ENCODE assay signal across 21 cellular contexts in genomic region chr7:27213150-27213903, GRCh38. TPM values are rescaled to one million over a fixed set of nuclear protein-coding genes. Genes with fewer than 3 reads are reported as not detected.
A peak's percentile ranks its signal among the peaks of the same experiment; 100 is the strongest.
DNase-seq lines count a peak whose midpoint lies in the region; ATAC-seq and TF ChIP-seq lines count a peak whose summit lies in the region.
"Had no signal": no experiment of that assay in that cellular context is flagged by ENCODE, and none has a peak within 500 bp of the region (broad histone marks: within the 10 kb centered on the region; RNA-seq: fewer than 3 reads in every experiment).

No MANE protein-coding gene starts in this region.

- no peak overlapping the region for H3K27ac Mint-ChIP-seq in stimulated activated naive CD8-positive, alpha-beta T cell treated with anti-CD3 and anti-CD28 coated beads, Interleukin-15, amount 100 ng/mL, for 72 hours
- no peak overlapping the region for H3K27ac Mint-ChIP-seq in chondrocyte (ENCODE audit: unreplicated experiment)
- H3K27ac Mint-ChIP-seq: activated CD4-positive, alpha-beta T cell treated with anti-CD3 and anti-CD28 coated beads, Interleukin-2, amount 10 ng/mL, durations not matched to agents 7 days and 5 days; activated naive CD4-positive, alpha-beta T cell treated with anti-CD3 and anti-CD28 coated beads, Interleukin-2, amount 50 U/mL, for 72 hours; brain had no signal

- no peaks in the 10 kb centered on the region for H3K79me1 ChIP-seq in mesendoderm (ENCODE audit: low read length)

- no peak for TF ChIP-seq POLR2A in vagina (IDR thresholded peaks at IDR 0.05)

- H3K23ac ChIP-seq in mesendoderm (ENCODE audit: low read length) = peak overlapping the region; percentile 89

- H3K4me3 ChIP-seq in mesendoderm (ENCODE audit: low read length) (no peak overlapping the region), vagina (peak overlapping the region in 1 of 2 donors; percentile 12), colonic mucosa (no peak overlapping the region)

- no peaks in the 10 kb centered on the region for H3K79me2 ChIP-seq in mesendoderm (ENCODE audit: control insufficient read depth, insufficient read depth, low read length)

- H2BK15ac ChIP-seq in mesendoderm (replicated peaks; ENCODE audit: low read depth) = no peak overlapping the region

- no peak overlapping the region for H4K5ac ChIP-seq in mesendoderm (ENCODE audit: low read length)

- H3K4me2 ChIP-seq in mesendoderm (ENCODE audit: low read length) = peak overlapping the region; percentile 54

- H4K8ac ChIP-seq in mesendoderm (ENCODE audit: low read depth, low read length) = no peak overlapping the region

- no peak overlapping the region for H3K27ac ChIP-seq in mesendoderm (ENCODE audit: low read depth, low read length)
- peak overlapping the region; percentile 76 for H3K27ac ChIP-seq in vagina
- H3K27ac ChIP-seq in colonic mucosa = no peak overlapping the region
- H3K27ac ChIP-seq: transverse colon had no signal

- no peak for DNase-seq in stimulated activated naive CD8-positive, alpha-beta T cell treated with anti-CD3 and anti-CD28 coated beads, Interleukin-15, amount 100 ng/mL, for 72 hours
- no peak for DNase-seq in stimulated activated naive CD8-positive, alpha-beta T cell treated with anti-CD3 and anti-CD28 coated beads, Interleukin-15, Interleukin-2, amounts not matched to agents 100 U/mL and 50 U/mL, for 24 hours
- DNase-seq in chondrocyte (ENCODE audit: low spot score) = no peak
- DNase-seq in mesendoderm = no peak
- DNase-seq in vagina (ENCODE audit: extremely low spot score in 2 of 2) = peak; percentile 58 to 80
- no peak for DNase-seq in NCI-H526 (lab: John Stamatoyannopoulos, UW)
- no peak for DNase-seq in colonic mucosa
- DNase-seq in stimulated activated CD4-positive, alpha-beta T cell treated with anti-CD3 and anti-CD28 coated beads, Interleukin-4, amount 100 ng/mL, for 1 hour = no peak
- DNase-seq: activated CD4-positive, alpha-beta T cell treated with anti-CD3 and anti-CD28 coated beads, Interleukin-2, amount 10 ng/mL, durations not matched to agents 7 days and 5 days; DND-41; hippocampal formation; Kasumi-1; NCI-H510A; RPMI8226; stimulated activated naive B cell treated with anti-CD40 and anti-IgM and Interleukin-4, amounts not matched to agents 10 μg/mL and 1 μg/mL and 100 μg/mL, for 72 hours; transverse colon had no signal

- no peaks in the 10 kb centered on the region for H3K9me3 Mint-ChIP-seq in stimulated activated naive CD8-positive, alpha-beta T cell treated with anti-CD3 and anti-CD28 coated beads, Interleukin-15, amount 100 ng/mL, for 72 hours
- no peaks in the 10 kb centered on the region for H3K9me3 Mint-ChIP-seq in chondrocyte (ENCODE audit: low read depth)
- H3K9me3 Mint-ChIP-seq: activated CD4-positive, alpha-beta T cell treated with anti-CD3 and anti-CD28 coated beads, Interleukin-2, amount 10 ng/mL, durations not matched to agents 7 days and 5 days; activated naive CD4-positive, alpha-beta T cell treated with anti-CD3 and anti-CD28 coated beads, Interleukin-2, amount 50 U/mL, for 72 hours; neural crest cell; stimulated activated naive B cell treated with anti-CD40 and anti-IgM and Interleukin-4, amounts not matched to agents 10 μg/mL and 1 μg/mL and 100 μg/mL, for 72 hours had no signal

- H3K4me1 Mint-ChIP-seq in stimulated activated naive CD8-positive, alpha-beta T cell treated with anti-CD3 and anti-CD28 coated beads, Interleukin-15, amount 100 ng/mL, for 72 hours = peaks cover 28% of the 10 kb centered on the region
- H3K4me1 Mint-ChIP-seq in chondrocyte (ENCODE audit: low read depth) = peaks cover 11% of the 10 kb centered on the region
- H3K4me1 Mint-ChIP-seq: neural crest cell had no signal

- H3K4me3 Mint-ChIP-seq in stimulated activated naive CD8-positive, alpha-beta T cell treated with anti-CD3 and anti-CD28 coated beads, Interleukin-15, amount 100 ng/mL, for 72 hours = peak overlapping the region in 1 of 2 donors; percentile 59
- H3K4me3 Mint-ChIP-seq in chondrocyte (ENCODE audit: unreplicated experiment) = no peak overlapping the region
- H3K4me3 Mint-ChIP-seq: activated CD4-positive, alpha-beta T cell treated with anti-CD3 and anti-CD28 coated beads, Interleukin-2, amount 10 ng/mL, durations not matched to agents 7 days and 5 days had no signal

- intact Hi-C loops in vagina (cut with DNase I) = no loop called here
- intact Hi-C loops in colonic mucosa (cut with DNase I) = no loop called here

- H3K27me3 ChIP-seq in mesendoderm (ENCODE audit: insufficient read depth, low read length, poor library complexity) (peaks cover 47% of the 10 kb centered on the region), vagina (no peaks in the 10 kb centered on the region), colonic mucosa (peaks cover 8% of the 10 kb centered on the region)

- H3K18ac ChIP-seq in mesendoderm (ENCODE audit: low read length) = no peak overlapping the region

- no peaks in the 10 kb centered on the region for H3K36me3 Mint-ChIP-seq in chondrocyte (ENCODE audit: low read depth)
- H3K36me3 Mint-ChIP-seq: activated naive CD4-positive, alpha-beta T cell treated with anti-CD3 and anti-CD28 coated beads, Interleukin-2, amount 50 U/mL, for 72 hours; brain; stimulated activated naive B cell treated with anti-CD40 and anti-IgM and Interleukin-4, amounts not matched to agents 10 μg/mL and 1 μg/mL and 100 μg/mL, for 72 hours had no signal

- H3K56ac ChIP-seq in mesendoderm (ENCODE audit: low read length) = peak overlapping the region; percentile 67

- H3K4me1 ChIP-seq in mesendoderm (ENCODE audit: control insufficient read depth, low read depth, low read length) (peaks cover 2% of the 10 kb centered on the region), vagina (peaks cover 45% of the 10 kb centered on the region), colonic mucosa (peaks cover 13% of the 10 kb centered on the region)

- H2BK5ac ChIP-seq in mesendoderm (ENCODE audit: low read length) = no peak overlapping the region

- ATAC-seq in stimulated activated naive CD8-positive, alpha-beta T cell treated with anti-CD3 and anti-CD28 coated beads, Interleukin-15, amount 100 ng/mL, for 72 hours = peak; percentile 26
- no peak for ATAC-seq in stimulated activated naive CD8-positive, alpha-beta T cell treated with anti-CD3 and anti-CD28 coated beads, Interleukin-15, Interleukin-2, amounts not matched to agents 100 U/mL and 50 U/mL, for 24 hours
- ATAC-seq: stimulated activated naive B cell treated with anti-CD40 and anti-IgM and Interleukin-4, amounts not matched to agents 10 μg/mL and 1 μg/mL and 100 μg/mL, for 72 hours had no signal

- no peak overlapping the region for H2AK5ac ChIP-seq in mesendoderm (ENCODE audit: low read length)

- H3K4ac ChIP-seq in mesendoderm (ENCODE audit: low read depth, low read length) = no peak overlapping the region

- H2BK120ac ChIP-seq in mesendoderm (ENCODE audit: low read depth, low read length) = no peak overlapping the region

- H3K9ac ChIP-seq in mesendoderm (ENCODE audit: low read length) (peak overlapping the region; percentile 34), colonic mucosa (ENCODE audit: low read depth in 2 of 2, low read length in 2 of 2) (no peak overlapping the region)

- TF ChIP-seq CTCF in chondrocyte (IDR thresholded peaks at IDR 0.05) (peak; percentile 15), vagina (IDR thresholded peaks at IDR 0.05) (no peak), colonic mucosa (IDR thresholded peaks at IDR 0.05) (no peak)

- H3K36me3 ChIP-seq in mesendoderm (ENCODE audit: control insufficient read depth, insufficient read depth, low read length) (no peaks in the 10 kb centered on the region), vagina (no peaks in the 10 kb centered on the region), colonic mucosa (no peaks in the 10 kb centered on the region)
- H3K36me3 ChIP-seq: transverse colon had no signal

- H3K27me3 Mint-ChIP-seq in stimulated activated naive CD8-positive, alpha-beta T cell treated with anti-CD3 and anti-CD28 coated beads, Interleukin-15, amount 100 ng/mL, for 72 hours = peaks cover 100% of the 10 kb centered on the region
- peaks cover 77% of the 10 kb centered on the region for H3K27me3 Mint-ChIP-seq in chondrocyte (ENCODE audit: low read depth)

- WGBS in mesendoderm (ENCODE audit: extremely low coverage, insufficient coverage, low lambda C conversion rate) = no CpG with 5 or more reads among the region's 56 CpGs

- no peaks in the 10 kb centered on the region for H3K9me3 ChIP-seq in vagina
- no peaks in the 10 kb centered on the region for H3K9me3 ChIP-seq in colonic mucosa
- H3K9me3 ChIP-seq: transverse colon had no signal

RNA-seq across cellular contexts. Expression of gene HOXA13, which starts 13.4 kb away (rescaled TPM):
- not detected in 3 replicates for total RNA-seq in chondrocyte
- polyA plus RNA-seq in mesendoderm (2013, experiment 1 of 2) = 0.04 TPM
- 0.06 TPM for polyA plus RNA-seq in mesendoderm (2013, experiment 2 of 2)
- 14.5 TPM for total RNA-seq in vagina
- total RNA-seq in colonic mucosa = 10 to 100 TPM; 22.7 to 33.8 TPM
- total RNA-seq: activated CD4-positive, alpha-beta T cell treated with anti-CD3 and anti-CD28 coated beads, Interleukin-2, amount 10 ng/mL, durations not matched to agents 7 days and 5 days; activated naive CD4-positive, alpha-beta T cell treated with anti-CD3 and anti-CD28 coated beads, Interleukin-2, amount 50 U/mL, for 72 hours; neural crest cell had no signal

RNA-seq across cellular contexts. Expression of gene HOXA11, which starts 28.3 kb away (rescaled TPM):
- total RNA-seq in chondrocyte = not detected in 3 replicates
- polyA plus RNA-seq in mesendoderm (2013, experiment 1 of 2) = not detected
- polyA plus RNA-seq in mesendoderm (2013, experiment 2 of 2) = not detected
- total RNA-seq in vagina = 9.8 TPM
- 1 to 10 TPM; 2.9 to 3.7 TPM for total RNA-seq in colonic mucosa
- total RNA-seq: activated CD4-positive, alpha-beta T cell treated with anti-CD3 and anti-CD28 coated beads, Interleukin-2, amount 10 ng/mL, durations not matched to agents 7 days and 5 days; activated naive CD4-positive, alpha-beta T cell treated with anti-CD3 and anti-CD28 coated beads, Interleukin-2, amount 50 U/mL, for 72 hours; neural crest cell had no signal

RNA-seq across cellular contexts. Expression of gene EVX1, which starts 29.3 kb away (rescaled TPM):
- not detected in 3 replicates for total RNA-seq in chondrocyte
- polyA plus RNA-seq in mesendoderm (2013, experiment 1 of 2) = 32.8 TPM
- polyA plus RNA-seq in mesendoderm (2013, experiment 2 of 2) = 29.6 TPM
- 2.5 TPM for total RNA-seq in vagina
- 1 to 10 TPM in 1 of 2 donors, under 1 TPM in 1; 0.32 to 1.5 TPM for total RNA-seq in colonic mucosa
- total RNA-seq: activated CD4-positive, alpha-beta T cell treated with anti-CD3 and anti-CD28 coated beads, Interleukin-2, amount 10 ng/mL, durations not matched to agents 7 days and 5 days; activated naive CD4-positive, alpha-beta T cell treated with anti-CD3 and anti-CD28 coated beads, Interleukin-2, amount 50 U/mL, for 72 hours; fibroblast of villous mesenchyme; HT-29 had no signal

RNA-seq across cellular contexts. Expression of gene HOXA10, which starts 39.2 kb away (rescaled TPM):
- total RNA-seq in chondrocyte (0.12 to 0.21 TPM in 2 of 3 replicates, not detected in the other), vagina (19.2 TPM), colonic mucosa (10 to 100 TPM; 25.4 to 26.0 TPM)
- polyA plus RNA-seq in mesendoderm (2013, experiment 1 of 2) = not detected
- not detected for polyA plus RNA-seq in mesendoderm (2013, experiment 2 of 2)
- total RNA-seq: activated CD4-positive, alpha-beta T cell treated with anti-CD3 and anti-CD28 coated beads, Interleukin-2, amount 10 ng/mL, durations not matched to agents 7 days and 5 days; activated naive CD4-positive, alpha-beta T cell treated with anti-CD3 and anti-CD28 coated beads, Interleukin-2, amount 50 U/mL, for 72 hours had no signal

RNA-seq across cellular contexts. Expression of gene HOXA9, which starts 48.0 kb away (rescaled TPM):
- total RNA-seq in chondrocyte (not detected in 3 replicates), vagina (13.0 TPM), colonic mucosa (10 to 100 TPM; 19.5 to 22.1 TPM)
- polyA plus RNA-seq in mesendoderm (2013, experiment 1 of 2) = not detected
- not detected for polyA plus RNA-seq in mesendoderm (2013, experiment 2 of 2)
- total RNA-seq: activated CD4-positive, alpha-beta T cell treated with anti-CD3 and anti-CD28 coated beads, Interleukin-2, amount 10 ng/mL, durations not matched to agents 7 days and 5 days; activated naive CD4-positive, alpha-beta T cell treated with anti-CD3 and anti-CD28 coated beads, Interleukin-2, amount 50 U/mL, for 72 hours had no signal

Comparison
In these comparisons a context has a peak if more than half of its experiments do, and no peak if none do; other contexts are left out.
1. DNase-seq: peak in vagina (2 of 2); none in stimulated activated naive CD8-positive, alpha-beta T cell treated with anti-CD3 and anti-CD28 coated beads, Interleukin-15, amount 100 ng/mL, for 72 hours (0 of 2), stimulated activated naive CD8-positive, alpha-beta T cell treated with anti-CD3 and anti-CD28 coated beads, Interleukin-15, Interleukin-2, amounts not matched to agents 100 U/mL and 50 U/mL, for 24 hours (single experiment), chondrocyte (single experiment), mesendoderm (single experiment), NCI-H526 (0 of 2), colonic mucosa (single experiment) and stimulated activated CD4-positive, alpha-beta T cell treated with anti-CD3 and anti-CD28 coated beads, Interleukin-4, amount 100 ng/mL, for 1 hour (single experiment).
2. RNA of gene HOXA13, which starts 13.4 kb away (total RNA-seq): 22.7 to 33.8 TPM in colonic mucosa and 14.5 TPM in vagina (single experiment); not detected in chondrocyte; every median in the first group is over 10 times any median in the second.